ENCODE assay signal across 8 cellular contexts in genomic region chr1:28248273-28249012, GRCh38. TPM values are rescaled to one million over a fixed set of nuclear protein-coding genes. Genes with fewer than 3 reads are reported as not detected.
DNase-seq lines count a peak whose midpoint lies in the region; ATAC-seq and TF ChIP-seq lines count a peak whose summit lies in the region.

No MANE protein-coding gene starts in this region.

- H3K4me1 Mint-ChIP-seq in activated naive CD8-positive, alpha-beta T cell treated with anti-CD3 and anti-CD28 coated beads, Interleukin-2, amount 50 U/mL, for 24 hours, result peaks cover 57% of the 10 kb centered on the region

- H3K36me3 Mint-ChIP-seq in activated naive CD8-positive, alpha-beta T cell treated with anti-CD3 and anti-CD28 coated beads, Interleukin-2, amount 50 U/mL, for 24 hours (ENCODE audit: low read depth), result no peaks in the 10 kb centered on the region

- peaks cover 9% of the 10 kb centered on the region; the same call in 1 of the 2 replicates for H3K79me2 ChIP-seq in SU-DHL-6 (ENCODE audit: insufficient read depth, low read length)

- peak; percentile 86 for TF ChIP-seq CTCF in GM12875 (IDR thresholded peaks at IDR 0.05; ENCODE audit: borderline replicate concordance, insufficient read depth, low read depth, low read length)
- peak; percentile 95 for TF ChIP-seq CTCF in SU-DHL-6 (IDR thresholded peaks at IDR 0.05; ENCODE audit: insufficient read depth, low read length, poor library complexity, severe bottlenecking)
- peak; percentile 84 to 88 for TF ChIP-seq CTCF in tibial artery (IDR thresholded peaks at IDR 0.05)

- H3K9me3 ChIP-seq in SU-DHL-6 (ENCODE audit: insufficient read depth, low read length) (no peaks in the 10 kb centered on the region), tibial artery (no peaks in the 10 kb centered on the region)

- H3K27me3 Mint-ChIP-seq in activated naive CD8-positive, alpha-beta T cell treated with anti-CD3 and anti-CD28 coated beads, Interleukin-2, amount 50 U/mL, for 24 hours, result no peaks in the 10 kb centered on the region

- peak overlapping the region; percentile 94 for H3K27ac Mint-ChIP-seq in activated naive CD8-positive, alpha-beta T cell treated with anti-CD3 and anti-CD28 coated beads, Interleukin-2, amount 50 U/mL, for 24 hours

- H3K27ac ChIP-seq in SU-DHL-6 (ENCODE audit: low read depth, low read length) (peak overlapping the region; percentile 95), tibial artery (peak overlapping the region; percentile 65 to 77)

- H2AFZ ChIP-seq in SU-DHL-6 (ENCODE audit: low read depth, low read length, severe bottlenecking), result peak overlapping the region; percentile 80

- no peak overlapping the region for H3K4me3 ChIP-seq in GM12875 (ENCODE audit: low read depth, low read length)
- H3K4me3 ChIP-seq in SU-DHL-6 (ENCODE audit: insufficient read depth, low read length, poor library complexity, severe bottlenecking), result peak overlapping the region; percentile 47
- H3K4me3 ChIP-seq in tibial artery, result no peak overlapping the region

- intact Hi-C loops in cardiac septum (cut with DNase I), result loop anchor here (2.0 to 5.0 kb wide), 4 partner anchors 80 to 354 kb away; partner anchors contain the start of genes MED18, PHACTR4 and RCC1
- intact Hi-C loops in tibial artery (cut with DNase I; ENCODE audit: low total_unique reads), result loop anchor here (5.0 kb wide), 1 partner anchor 79 kb away; the partner anchor contains the start of gene MED18

- no peaks in the 10 kb centered on the region for H4K20me1 ChIP-seq in SU-DHL-6 (ENCODE audit: low read depth, low read length)

- no peaks in the 10 kb centered on the region for H3K9me3 Mint-ChIP-seq in activated naive CD8-positive, alpha-beta T cell treated with anti-CD3 and anti-CD28 coated beads, Interleukin-2, amount 50 U/mL, for 24 hours

- H3F3A ChIP-seq in SU-DHL-6 (ENCODE audit: insufficient read depth), result peaks cover 41% of the 10 kb centered on the region

- DNase-seq in NCI-H1092 (lab: John Stamatoyannopoulos, UW) (peak; percentile 27), cardiac septum (ENCODE audit: low spot score) (peak; percentile 86), pons (ENCODE audit: low spot score) (peak; percentile 86), tibial artery (peak; percentile 88 to 90)
- DNase-seq in activated naive CD8-positive, alpha-beta T cell treated with anti-CD3 and anti-CD28 coated beads, Interleukin-2, amount 50 U/mL, for 24 hours, result peak; percentile 85

- H3K4me2 ChIP-seq in SU-DHL-6 (ENCODE audit: low read depth, low read length, poor library complexity, severe bottlenecking), result peak overlapping the region; percentile 93

- no peaks in the 10 kb centered on the region for H3K36me3 ChIP-seq in SU-DHL-6 (ENCODE audit: low read length)
- H3K36me3 ChIP-seq in tibial artery, result no peaks in the 10 kb centered on the region

- H3K27me3 ChIP-seq in SU-DHL-6 (ENCODE audit: low read length) (no peaks in the 10 kb centered on the region), tibial artery (peaks cover 0 to 4% of the 10 kb centered on the region in 2 donors)

- H3K9me2 ChIP-seq in SU-DHL-6 (replicated peaks; ENCODE audit: insufficient read depth, low read length), result no peaks in the 10 kb centered on the region

- H3K4me1 ChIP-seq in tibial artery, result peaks cover 0 to 33% (median 23%) of the 10 kb centered on the region in 4 donors

- ATAC-seq in activated naive CD8-positive, alpha-beta T cell treated with anti-CD3 and anti-CD28 coated beads, Interleukin-2, amount 50 U/mL, for 24 hours, result peak; percentile 11
- no peak for ATAC-seq in HG02885 (IDR thresholded peaks at IDR 0.05; ENCODE audit: poor library complexity, unreplicated experiment)

- H3K9ac ChIP-seq in SU-DHL-6 (ENCODE audit: low read length), result peak overlapping the region; percentile 75

- H3K4me3 Mint-ChIP-seq in activated naive CD8-positive, alpha-beta T cell treated with anti-CD3 and anti-CD28 coated beads, Interleukin-2, amount 50 U/mL, for 24 hours, result peak overlapping the region; percentile 97

RNA-seq across cellular contexts. Expression of gene SESN2, which starts 10.9 kb away (rescaled TPM):
- total RNA-seq in cardiac septum, result 4.7 TPM

RNA-seq across cellular contexts. Expression of gene ATP5IF1, which starts 12.5 kb away (rescaled TPM):
- total RNA-seq in cardiac septum, result 423 TPM

RNA-seq across cellular contexts. Expression of gene DNAJC8, which starts 15.6 kb away (rescaled TPM):
- total RNA-seq in cardiac septum, result 54.1 TPM

Comparison
In these comparisons a context has a peak if more than half of its experiments do, and no peak if none do; other contexts are left out.
1. DNase-seq: peak in every context shown above with its lines; median percentile 89 in tibial artery; 86 in cardiac septum; 86 in pons; 85 in activated naive CD8-positive, alpha-beta T cell treated with anti-CD3 and anti-CD28 coated beads, Interleukin-2, amount 50 U/mL, for 24 hours; 27 in NCI-H1092.